Comparison of ENCODE assay signal across 12 cellular contexts in the genomic region with DNA sequence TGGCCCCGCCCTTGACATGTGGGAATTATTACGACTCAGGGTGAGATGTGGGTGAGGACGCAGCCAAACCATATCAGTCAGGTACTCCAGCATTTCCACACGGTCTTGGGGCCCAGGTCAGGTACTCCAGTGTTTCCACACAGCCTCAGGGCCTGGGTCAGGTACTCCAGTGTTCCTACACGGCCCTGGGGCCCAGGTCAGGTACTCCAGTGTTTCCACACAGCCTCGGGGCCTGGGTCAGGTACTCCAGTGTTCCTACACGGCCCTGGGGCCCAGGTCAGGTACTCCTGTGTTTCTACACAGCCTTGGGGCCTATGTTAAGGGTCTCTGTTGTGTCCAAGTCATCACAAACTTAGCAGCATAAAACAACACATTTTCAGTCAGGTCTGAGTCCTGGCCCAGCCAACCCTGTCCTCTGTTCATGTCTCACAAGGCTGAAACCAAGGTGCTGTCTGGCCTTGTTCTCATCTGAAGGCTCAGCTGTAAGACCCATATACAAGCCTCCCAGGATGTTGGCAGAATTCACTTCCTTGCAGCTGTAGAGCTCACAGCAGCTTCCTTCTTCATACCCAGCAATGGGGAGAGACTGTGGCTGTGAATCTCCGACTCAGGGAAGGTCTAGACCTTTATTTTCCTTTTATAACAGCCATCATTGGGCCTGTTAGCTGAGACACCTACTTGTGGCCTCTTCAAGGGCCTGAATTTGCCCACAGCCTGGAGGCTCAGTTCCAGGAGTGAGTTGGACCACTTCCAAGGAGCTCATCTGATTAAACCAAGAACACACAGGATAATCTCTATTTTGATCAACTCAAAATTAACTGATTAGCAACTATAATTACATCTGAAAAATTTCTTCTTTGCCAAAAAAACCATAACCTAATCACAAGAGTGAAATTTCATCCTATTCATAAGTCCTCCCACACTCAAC.
DNase-seq lines count a peak whose midpoint lies in the region; ATAC-seq and TF ChIP-seq lines count a peak whose summit lies in the region.
"Had no signal": no experiment of that assay in that cellular context is flagged by ENCODE, and none has a peak within 500 bp of the region (broad histone marks: within the 10 kb centered on the region; RNA-seq: fewer than 3 reads in every experiment).

No MANE protein-coding gene starts in this region.

- H3K4me1 Mint-ChIP-seq in CD14-positive monocyte = peaks cover 70% of the 10 kb centered on the region
- peaks cover 62 to 73% (median 63%) of the 10 kb centered on the region in 3 donors for H3K4me1 Mint-ChIP-seq in CD8-positive, alpha-beta memory T cell
- H3K4me1 Mint-ChIP-seq in dendritic cell treated with granulocyte-macrophage colony-stimulating factor and Interleukin-4, amounts not matched to agents 40 ng/mL and 50 ng/mL, for 4 days (ENCODE audit: low read depth) = peaks cover 65% of the 10 kb centered on the region

- H3K27ac ChIP-seq in CD8-positive, alpha-beta memory T cell (ENCODE audit: low read depth, low read length) = no peak overlapping the region
- H3K27ac ChIP-seq in SK-N-MC = no peak overlapping the region

- H3K9ac ChIP-seq in SK-N-MC (ENCODE audit: insufficient read length) = no peak overlapping the region

- H3K9me3 Mint-ChIP-seq in CD14-positive monocyte = no peaks in the 10 kb centered on the region
- peaks cover 0 to 2% (median 0%) of the 10 kb centered on the region in 5 donors for H3K9me3 Mint-ChIP-seq in CD8-positive, alpha-beta memory T cell
- no peaks in the 10 kb centered on the region for H3K9me3 Mint-ChIP-seq in dendritic cell treated with granulocyte-macrophage colony-stimulating factor and Interleukin-4, amounts not matched to agents 40 ng/mL and 50 ng/mL, for 4 days

- peak overlapping the region; percentile 33 for H3K4me3 ChIP-seq in CD8-positive, alpha-beta memory T cell (ENCODE audit: low read length)
- peak overlapping the region; percentile 49; the same call in 1 of the 2 replicates for H3K4me3 ChIP-seq in SK-N-MC
- H3K4me3 ChIP-seq: HAP-1 had no signal

- H3K27me3 Mint-ChIP-seq in CD14-positive monocyte (ENCODE audit: low read depth in 3 of 3) = peaks cover 2% of the 10 kb centered on the region in 3 donors
- H3K27me3 Mint-ChIP-seq in CD8-positive, alpha-beta memory T cell = peaks cover 1 to 3% of the 10 kb centered on the region in 2 donors
- peaks cover 7% of the 10 kb centered on the region for H3K27me3 Mint-ChIP-seq in dendritic cell treated with granulocyte-macrophage colony-stimulating factor and Interleukin-4, amounts not matched to agents 40 ng/mL and 50 ng/mL, for 4 days

- POLR2A ChIA-PET in CD8-positive, alpha-beta memory T cell (lab: Charles Lee) = no interaction called here

- H3K4me3 Mint-ChIP-seq in CD14-positive monocyte = peak overlapping the region; percentile 67 to 86
- H3K4me3 Mint-ChIP-seq in CD8-positive, alpha-beta memory T cell = peak overlapping the region; percentile 81 to 90 (median 85)
- no peak overlapping the region for H3K4me3 Mint-ChIP-seq in dendritic cell treated with granulocyte-macrophage colony-stimulating factor and Interleukin-4, amounts not matched to agents 40 ng/mL and 50 ng/mL, for 4 days

- H3K4me1 ChIP-seq in CD8-positive, alpha-beta memory T cell (ENCODE audit: insufficient read depth, low read length) = peaks cover 59% of the 10 kb centered on the region
- H3K4me1 ChIP-seq: HAP-1 had no signal

- no peaks in the 10 kb centered on the region for H3K9me3 ChIP-seq in CD8-positive, alpha-beta memory T cell (ENCODE audit: low read length)
- H3K9me3 ChIP-seq in SK-N-MC (ENCODE audit: low read depth, low read length) = no peaks in the 10 kb centered on the region
- H3K9me3 ChIP-seq: HAP-1 had no signal

- H3K36me3 Mint-ChIP-seq in CD14-positive monocyte = peaks cover 0 to 10% of the 10 kb centered on the region in 2 donors
- peaks cover 0 to 2% (median 0%) of the 10 kb centered on the region in 3 donors for H3K36me3 Mint-ChIP-seq in CD8-positive, alpha-beta memory T cell
- H3K36me3 Mint-ChIP-seq in dendritic cell treated with granulocyte-macrophage colony-stimulating factor and Interleukin-4, amounts not matched to agents 40 ng/mL and 50 ng/mL, for 4 days (ENCODE audit: low read depth) = no peaks in the 10 kb centered on the region

- peak overlapping the region in 5 of 7 donors; percentile 33 to 85 (median 46) for H3K27ac Mint-ChIP-seq in CD14-positive monocyte
- peak overlapping the region; percentile 72 to 96 (median 84) for H3K27ac Mint-ChIP-seq in CD8-positive, alpha-beta memory T cell
- H3K27ac Mint-ChIP-seq in dendritic cell treated with granulocyte-macrophage colony-stimulating factor and Interleukin-4, amounts not matched to agents 40 ng/mL and 50 ng/mL, for 4 days = peak overlapping the region; percentile 75

- no peak for ATAC-seq in GM18907 (IDR thresholded peaks at IDR 0.05; ENCODE audit: unreplicated experiment)

- no peak for TF ChIP-seq CTCF in CD14-positive monocyte (IDR thresholded peaks at IDR 0.05)

- H3K36me3 ChIP-seq in CD8-positive, alpha-beta memory T cell (ENCODE audit: insufficient read depth, low read length) = no peaks in the 10 kb centered on the region
- no peaks in the 10 kb centered on the region for H3K36me3 ChIP-seq in SK-N-MC (ENCODE audit: insufficient read depth, low read length)
- H3K36me3 ChIP-seq: HAP-1 had no signal

- intact Hi-C loops in CD14-positive monocyte (cut with micrococcal nuclease) = loop anchor here in 1 of 2 donors (10.0 kb wide), 1 partner anchor 111 kb away; the partner anchor contains the start of gene SFSWAP
- intact Hi-C loops in dendritic cell treated with granulocyte-macrophage colony-stimulating factor and Interleukin-4, amounts not matched to agents 40 ng/mL and 50 ng/mL, for 4 days (cut with micrococcal nuclease) = no loop called here

- DNase-seq in CD14-positive monocyte (ENCODE audit: low spot score) = no peak
- no peak for DNase-seq in CD8-positive, alpha-beta memory T cell
- DNase-seq in SK-N-MC (ENCODE audit: low read depth, low spot score) = no peak
- DNase-seq in HPDE6-E6E7 (ENCODE audit: extremely low spot score) = no peak
- no peak for DNase-seq in OCI-M2 (lab: John Stamatoyannopoulos, UW; ENCODE audit: unreplicated experiment)
- no peak for DNase-seq in NCI-H1694 (lab: John Stamatoyannopoulos, UW)
- DNase-seq: NCI-H2171 treated with DMSO at 0.1 percent for 48 hours, OCI-M1, substantia nigra had no signal

- no peaks in the 10 kb centered on the region for H3K27me3 ChIP-seq in CD8-positive, alpha-beta memory T cell (ENCODE audit: insufficient read depth, low read length, poor library complexity, severe bottlenecking)

- CTCF ChIA-PET in CD8-positive, alpha-beta memory T cell (lab: Charles Lee) = interaction anchor here (1.1 kb wide), 1 partner anchor 10 kb away, joined by 3 read pairs; no protein-coding TSS in a partner anchor
